ENCODE assay signal across 12 cellular contexts in the genomic region with DNA sequence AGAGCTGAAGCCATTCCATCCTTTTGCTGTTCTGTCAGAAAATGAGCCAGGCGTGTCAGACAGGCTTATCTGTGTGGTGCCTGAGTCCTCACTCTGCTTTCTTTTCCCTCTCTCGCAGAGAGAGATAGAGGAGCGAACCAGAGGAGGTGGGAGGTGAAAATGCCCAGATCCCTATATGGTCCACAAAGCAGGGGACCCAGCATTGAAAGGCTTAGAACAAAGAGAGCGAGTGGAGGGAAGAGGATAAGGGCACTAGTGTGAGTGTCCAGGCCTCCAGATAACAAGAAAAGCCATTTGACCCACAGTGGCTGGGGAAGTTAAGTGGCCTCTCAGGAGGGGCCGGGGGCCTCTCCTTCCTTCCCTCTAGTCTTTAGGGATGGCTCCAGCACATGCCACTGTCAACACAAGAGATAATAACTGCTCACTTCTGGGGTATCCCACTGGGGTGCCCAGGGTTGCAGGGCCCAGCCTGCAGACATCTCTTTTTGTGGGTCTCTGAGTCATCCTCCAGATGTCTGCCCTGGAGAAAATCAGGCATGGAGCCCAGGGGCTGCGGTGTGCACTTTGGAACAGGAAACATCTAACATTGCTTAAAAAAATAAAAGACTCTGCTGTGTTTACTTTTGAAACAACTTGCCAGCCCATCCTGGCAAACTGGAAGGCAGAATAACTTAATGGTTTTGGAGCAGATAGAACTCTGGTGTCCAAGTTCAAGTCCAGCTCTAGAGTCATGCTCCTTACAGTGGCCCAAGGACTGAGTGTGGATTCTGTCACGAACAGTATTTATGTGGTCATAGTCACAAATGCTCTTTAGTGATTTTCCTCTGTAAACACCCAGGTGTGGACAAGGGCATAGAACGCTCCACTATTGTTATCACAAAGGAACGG.
A peak's percentile ranks its signal among the peaks of the same experiment; 100 is the strongest.
DNase-seq lines count a peak whose midpoint lies in the region; ATAC-seq and TF ChIP-seq lines count a peak whose summit lies in the region.
"Had no signal": no experiment of that assay in that cellular context is flagged by ENCODE, and none has a peak within 500 bp of the region (broad histone marks: within the 10 kb centered on the region; RNA-seq: fewer than 3 reads in every experiment).

No MANE protein-coding gene starts in this region.

- H3K9me3 Mint-ChIP-seq in MCF 10A (ENCODE audit: unreplicated experiment): peaks cover 8% of the 10 kb centered on the region
- peaks cover 4% of the 10 kb centered on the region for H3K9me3 Mint-ChIP-seq in activated naive CD8-positive, alpha-beta T cell treated with anti-CD3 and anti-CD28 coated beads, Interleukin-2, amount 50 U/mL, for 24 hours

- no peak for TF ChIP-seq CTCF in IMR-90 (conservative IDR thresholded peaks at IDR 0.05; ENCODE audit: low read depth, low read length)
- TF ChIP-seq CTCF in MCF 10A (IDR thresholded peaks at IDR 0.05; ENCODE audit: unreplicated experiment): no peak
- TF ChIP-seq CTCF in tibial artery (IDR thresholded peaks at IDR 0.05): no peak

- peak; percentile 92 for ATAC-seq in IMR-90 (ENCODE audit: low read depth)
- ATAC-seq in activated naive CD8-positive, alpha-beta T cell treated with anti-CD3 and anti-CD28 coated beads, Interleukin-2, amount 50 U/mL, for 24 hours: no peak
- ATAC-seq: naive thymus-derived CD4-positive, alpha-beta T cell had no signal

- H3K27ac Mint-ChIP-seq in MCF 10A (ENCODE audit: low read depth, unreplicated experiment): no peak overlapping the region
- H3K27ac Mint-ChIP-seq in activated naive CD8-positive, alpha-beta T cell treated with anti-CD3 and anti-CD28 coated beads, Interleukin-2, amount 50 U/mL, for 24 hours: no peak overlapping the region
- H3K27ac Mint-ChIP-seq: naive thymus-derived CD4-positive, alpha-beta T cell had no signal

- BruUV-seq in IMR-90 (replicated peaks; lab: Mats Ljungman, UMichigan) (no TSS peak), MCF 10A (replicated peaks; lab: Mats Ljungman, UMichigan) (no TSS peak)

- no peaks in the 10 kb centered on the region for H3K9me3 ChIP-seq in IMR-90 (ENCODE audit: control insufficient read depth, insufficient read depth, low read length)
- no peaks in the 10 kb centered on the region for H3K9me3 ChIP-seq in tibial artery

- H3K27ac ChIP-seq in IMR-90 (ENCODE audit: insufficient read depth, low read length) (peak overlapping the region; percentile 31; the same call in 1 of the 2 replicates), tibial artery (peak overlapping the region; percentile 33 to 58)
- H3K27ac ChIP-seq: WERI-Rb-1 had no signal

- no peak overlapping the region for H2AFZ ChIP-seq in IMR-90 (replicated peaks; ENCODE audit: low read length, poor library complexity)

- DNase-seq in IMR-90: peak; percentile 94
- DNase-seq in MCF 10A (ENCODE audit: unreplicated experiment): peak; percentile 85
- peak; percentile 81 for DNase-seq in kidney glomerular epithelial cell (lab: John Stamatoyannopoulos, UW)
- DNase-seq in tibial artery: peak; percentile 83 to 92
- DNase-seq in activated naive CD8-positive, alpha-beta T cell treated with anti-CD3 and anti-CD28 coated beads, Interleukin-2, amount 50 U/mL, for 24 hours: no peak
- no peak for DNase-seq in NCI-H2107 (lab: John Stamatoyannopoulos, UW)
- no peak for DNase-seq in cortex of kidney (lab: John Stamatoyannopoulos, UW)
- DNase-seq in activated T-cell treated with anti-CD3 and anti-CD28 coated beads, Interleukin-2, amount 50 U/mL, for 48 hours: no peak
- DNase-seq: cerebellar nuclear complex; naive thymus-derived CD4-positive, alpha-beta T cell; NCI-H1417; WERI-Rb-1 had no signal

- H3K4ac ChIP-seq in IMR-90 (ENCODE audit: low read depth, low read length): peak overlapping the region; percentile 49

- H2AK9ac ChIP-seq in IMR-90 (replicated peaks; ENCODE audit: low read depth, low read length, poor library complexity): peak overlapping the region; percentile 49

- TF ChIP-seq RAD21 in IMR-90 (IDR thresholded peaks at IDR 0.05; ENCODE audit: low read length): no peak; the same call in 1 of the 2 replicates

- H3K27me3 ChIP-seq in IMR-90 (ENCODE audit: control insufficient read depth, insufficient read depth, low read length): peaks cover 16% of the 10 kb centered on the region
- H3K27me3 ChIP-seq in tibial artery: no peaks in the 10 kb centered on the region

- CTCF ChIA-PET in IMR-90 (lab: Yijun Ruan, JAX) (interaction anchor here (0.5 kb wide), 1 partner anchor 114 kb away, joined by 5 read pairs; no protein-coding TSS in a partner anchor), MCF 10A (lab: Yijun Ruan, JAX) (no interaction called here)

- H3K4me3 Mint-ChIP-seq in MCF 10A (ENCODE audit: unreplicated experiment): no peak overlapping the region
- no peak overlapping the region for H3K4me3 Mint-ChIP-seq in activated naive CD8-positive, alpha-beta T cell treated with anti-CD3 and anti-CD28 coated beads, Interleukin-2, amount 50 U/mL, for 24 hours
- H3K4me3 Mint-ChIP-seq: naive thymus-derived CD4-positive, alpha-beta T cell had no signal

- no peak overlapping the region for H2BK5ac ChIP-seq in IMR-90 (ENCODE audit: low read depth, low read length, poor library complexity, severe bottlenecking)

- in situ Hi-C loops in IMR-90 (cut with MboI; ENCODE audit: low sequenced_read_pairs): no loop called here

- H3K14ac ChIP-seq in IMR-90 (replicated peaks; ENCODE audit: low read depth, low read length): no peak overlapping the region; the same call in 1 of the 2 replicates

- H2AK5ac ChIP-seq in IMR-90 (ENCODE audit: low read depth, low read length): peak overlapping the region; percentile 79

- peak overlapping the region; percentile 19; the same call in 1 of the 2 replicates for H4K5ac ChIP-seq in IMR-90 (ENCODE audit: low read depth, low read length)

- H4K8ac ChIP-seq in IMR-90 (ENCODE audit: low read depth in 2 of 2, low read length in 2 of 2): peak overlapping the region in 1 of 2 experiments; percentile 6; a peak in 1 of 4 replicates

- H2BK20ac ChIP-seq in IMR-90 (ENCODE audit: low read depth, low read length): peak overlapping the region; percentile 70

- no peak overlapping the region for H3K4me3 ChIP-seq in IMR-90 (ENCODE audit: insufficient read depth, low read depth, low read length)
- H3K4me3 ChIP-seq in tibial artery: no peak overlapping the region

- POLR2A ChIA-PET in IMR-90 (lab: Charles Lee; ENCODE audit: unreplicated experiment) (no interaction called here), MCF 10A (lab: Yijun Ruan, JAX) (no interaction called here)

- peaks cover 12% of the 10 kb centered on the region for H3K9me1 ChIP-seq in IMR-90 (ENCODE audit: insufficient read depth, low read length)

- H3K4me1 ChIP-seq in IMR-90 (ENCODE audit: control insufficient read depth, insufficient read depth, low read length) (peaks cover 27% of the 10 kb centered on the region), tibial artery (peaks cover 0 to 39% (median 25%) of the 10 kb centered on the region in 4 donors)

- H3K56ac ChIP-seq in IMR-90 (ENCODE audit: extremely low read depth, insufficient read depth, low read length): no peak overlapping the region

- peak overlapping the region; percentile 11; the same call in 1 of the 2 replicates for H3K18ac ChIP-seq in IMR-90 (ENCODE audit: low read depth, low read length)

- peak overlapping the region; percentile 63; the same call in 1 of the 2 replicates for H4K91ac ChIP-seq in IMR-90 (ENCODE audit: insufficient read depth, low read depth, low read length)

- H2BK120ac ChIP-seq in IMR-90 (ENCODE audit: low read depth, low read length): peak overlapping the region; percentile 64

- intact Hi-C loops in IMR-90 (cut with micrococcal nuclease) (no loop called here), MCF 10A (cut with micrococcal nuclease) (loop anchor here (10.0 kb wide), 1 partner anchor 109 kb away; no protein-coding TSS in a partner anchor), tibial artery (cut with DNase I; ENCODE audit: low total_unique reads) (no loop called here)

- no peaks in the 10 kb centered on the region for H3K36me3 Mint-ChIP-seq in MCF 10A (ENCODE audit: insufficient read depth, unreplicated experiment)
- no peaks in the 10 kb centered on the region for H3K36me3 Mint-ChIP-seq in activated naive CD8-positive, alpha-beta T cell treated with anti-CD3 and anti-CD28 coated beads, Interleukin-2, amount 50 U/mL, for 24 hours (ENCODE audit: low read depth)
- H3K36me3 Mint-ChIP-seq: naive thymus-derived CD4-positive, alpha-beta T cell had no signal

- H3K79me1 ChIP-seq in IMR-90 (ENCODE audit: low read depth in 1 of 2, low read length in 2 of 2): no peaks in the 10 kb centered on the region

- peaks cover 3% of the 10 kb centered on the region; the same call in 1 of the 2 replicates for H4K20me1 ChIP-seq in IMR-90 (ENCODE audit: insufficient read depth, low read length)

- no peak for TF ChIP-seq POLR2A in IMR-90 (IDR thresholded peaks at IDR 0.05; ENCODE audit: low read depth, low read length)

- H3K23ac ChIP-seq in IMR-90 (ENCODE audit: low read depth, low read length): no peak overlapping the region

- no peaks in the 10 kb centered on the region for H3K36me3 ChIP-seq in IMR-90 (ENCODE audit: control insufficient read depth, insufficient read depth, low read length)
- no peaks in the 10 kb centered on the region for H3K36me3 ChIP-seq in tibial artery
- H3K36me3 ChIP-seq: WERI-Rb-1 had no signal

- peak overlapping the region; percentile 2; the same call in 1 of the 2 replicates for H3K4me2 ChIP-seq in IMR-90 (ENCODE audit: low read depth, low read length)

- dilution Hi-C loops in IMR-90 (cut with HindIII; ENCODE audit: low sequenced_read_pairs, unreplicated experiment): no loop called here

- peaks cover 24% of the 10 kb centered on the region for H3K4me1 Mint-ChIP-seq in MCF 10A (ENCODE audit: insufficient read depth, unreplicated experiment)
- H3K4me1 Mint-ChIP-seq in activated naive CD8-positive, alpha-beta T cell treated with anti-CD3 and anti-CD28 coated beads, Interleukin-2, amount 50 U/mL, for 24 hours: no peaks in the 10 kb centered on the region

- H3K9ac ChIP-seq in IMR-90 (ENCODE audit: low read depth, low read length): 0 out of 2 replicates have a peak overlapping the region, but pooled peaks have one; percentile 0

- no CpG with 5 or more reads among the region's 9 CpGs for WGBS in IMR-90 (ENCODE audit: extremely low coverage in 2 of 2, insufficient read length in 1 of 2), 2 experiments

- H2BK15ac ChIP-seq in IMR-90 (ENCODE audit: low read depth, low read length): peak overlapping the region; percentile 19; the same call in 1 of the 3 replicates

- peaks cover 78% of the 10 kb centered on the region for H3K27me3 Mint-ChIP-seq in MCF 10A (ENCODE audit: insufficient read depth, unreplicated experiment)
- no peaks in the 10 kb centered on the region for H3K27me3 Mint-ChIP-seq in activated naive CD8-positive, alpha-beta T cell treated with anti-CD3 and anti-CD28 coated beads, Interleukin-2, amount 50 U/mL, for 24 hours

TF ChIP-seq in IMR-90, 13 proteins besides CTCF, POLR2A, EP300 and RAD21 (continues in another document):
- TF ChIP-seq FOS (IDR thresholded peaks at IDR 0.05; ENCODE audit: low read depth, low read length): peak; percentile 67; the same call in 1 of the 2 replicates

Comparison
In these comparisons a context has a peak if more than half of its experiments do, and no peak if none do; other contexts are left out.
1. DNase-seq: peak in IMR-90 (single experiment), MCF 10A (single experiment), kidney glomerular epithelial cell (single experiment) and tibial artery (2 of 2); none in activated naive CD8-positive, alpha-beta T cell treated with anti-CD3 and anti-CD28 coated beads, Interleukin-2, amount 50 U/mL, for 24 hours (single experiment), NCI-H2107 (single experiment), cortex of kidney (single experiment) and activated T-cell treated with anti-CD3 and anti-CD28 coated beads, Interleukin-2, amount 50 U/mL, for 48 hours (0 of 2).